In the genomic region with DNA sequence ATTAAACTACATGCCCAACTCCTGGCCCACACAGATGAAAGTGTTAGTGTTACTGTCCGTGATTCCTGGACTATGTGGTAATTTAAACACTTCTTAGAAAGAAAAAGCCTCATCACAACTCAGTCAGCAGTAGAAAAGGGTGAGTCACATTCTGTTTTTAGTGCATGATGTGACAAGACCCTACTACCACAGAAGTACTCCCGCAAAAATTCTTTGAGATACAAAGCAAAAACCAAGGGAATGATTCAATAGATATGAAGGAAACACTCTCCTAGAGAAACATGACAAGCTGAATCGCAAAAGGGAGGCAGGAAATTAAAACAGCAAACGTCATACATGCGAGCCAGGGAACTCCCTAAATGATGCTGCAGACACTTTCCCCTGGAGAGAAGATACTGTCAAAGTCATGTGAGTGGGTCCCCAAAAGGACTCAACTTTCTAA, we compare ENCODE assay signal across 8 cellular contexts. TPM values are rescaled to one million over a fixed set of nuclear protein-coding genes. Genes with fewer than 3 reads are reported as not detected.
DNase-seq lines count a peak whose midpoint lies in the region; ATAC-seq and TF ChIP-seq lines count a peak whose summit lies in the region.

No MANE protein-coding gene starts in this region.

- peak overlapping the region in 1 of 3 experiments; percentile 2 for H3K4me3 Mint-ChIP-seq in nephron

- H3K27ac Mint-ChIP-seq in activated naive CD4-positive, alpha-beta T cell treated with anti-CD3 and anti-CD28 coated beads, Interleukin-2, amount 50 U/mL, for 72 hours, result peak overlapping the region; percentile 31 to 87
- peak overlapping the region; percentile 10 to 74 (median 40) for H3K27ac Mint-ChIP-seq in nephron

- no peaks in the 10 kb centered on the region for H3K27me3 Mint-ChIP-seq in nephron (ENCODE audit: low read depth)

- TF ChIP-seq CTCF in nephron (IDR thresholded peaks at IDR 0.05; ENCODE audit: unreplicated experiment in 3 of 3), result no peak

- peaks cover 15 to 20% of the 10 kb centered on the region in 2 donors for H3K36me3 Mint-ChIP-seq in activated naive CD4-positive, alpha-beta T cell treated with anti-CD3 and anti-CD28 coated beads, Interleukin-2, amount 50 U/mL, for 72 hours
- peaks cover 69% of the 10 kb centered on the region for H3K36me3 Mint-ChIP-seq in nephron (ENCODE audit: low read depth)

- ATAC-seq in HG02885 (IDR thresholded peaks at IDR 0.05; ENCODE audit: poor library complexity, unreplicated experiment), result peak; percentile 20
- ATAC-seq in activated naive CD4-positive, alpha-beta T cell treated with anti-CD3 and anti-CD28 coated beads, Interleukin-2, amount 50 U/mL, for 72 hours, result peak; percentile 25 to 49

- H3K9me3 Mint-ChIP-seq in activated naive CD4-positive, alpha-beta T cell treated with anti-CD3 and anti-CD28 coated beads, Interleukin-2, amount 50 U/mL, for 72 hours, result no peaks in the 10 kb centered on the region
- H3K9me3 Mint-ChIP-seq in nephron, result no peaks in the 10 kb centered on the region

- DNase-seq in EH (ENCODE audit: low read depth), result peak; percentile 96
- no peak for DNase-seq in activated naive CD4-positive, alpha-beta T cell treated with anti-CD3 and anti-CD28 coated beads, Interleukin-2, amount 50 U/mL, for 72 hours (ENCODE audit: low spot score in 2 of 2)
- no peak for DNase-seq in putamen (ENCODE audit: low spot score)
- DNase-seq in NK-92 treated with Interleukin-12 subunit alpha and Interleukin-12 subunit beta, amount 100 ng/mL, for 24 hours (lab: John Stamatoyannopoulos, UW), result no peak
- no peak for DNase-seq in GOT3 (lab: John Stamatoyannopoulos, UW)
- DNase-seq in NCI-H2196 treated with DMSO at 0.1 percent for 48 hours (lab: John Stamatoyannopoulos, UW; ENCODE audit: unreplicated experiment), result no peak

- peaks cover 73% of the 10 kb centered on the region for H3K4me1 Mint-ChIP-seq in nephron

RNA-seq across cellular contexts. Expression of gene SNN, which starts 14.4 kb away (rescaled TPM):
- total RNA-seq in activated naive CD4-positive, alpha-beta T cell treated with anti-CD3 and anti-CD28 coated beads, Interleukin-2, amount 50 U/mL, for 72 hours, result 10 to 100 TPM; 11.0 to 14.4 TPM

RNA-seq across cellular contexts. Expression of gene TXNDC11, which starts 60.0 kb away (rescaled TPM):
- 10 to 100 TPM; 26.3 to 32.9 TPM for total RNA-seq in activated naive CD4-positive, alpha-beta T cell treated with anti-CD3 and anti-CD28 coated beads, Interleukin-2, amount 50 U/mL, for 72 hours
